Comparison of ENCODE assay signal across 15 cellular contexts in genomic region chr22:47198801-47199251, GRCh38.
"Had no signal": no experiment of that assay in that cellular context is flagged by ENCODE, and none has a peak within 500 bp of the region (broad histone marks: within the 10 kb centered on the region; RNA-seq: fewer than 3 reads in every experiment).

No MANE protein-coding gene starts in this region.

- H3K4me3 ChIP-seq: cardiac muscle cell, mucosa of descending colon, ovary, skin epidermis had no signal

- H3K9me3 Mint-ChIP-seq: activated naive CD4-positive, alpha-beta T cell treated with anti-CD3 and anti-CD28 coated beads for 36 hours; activated T-cell treated with anti-CD3 and anti-CD28 coated beads, Interleukin-2, amount 50 U/mL, for 4 hours; effector memory CD8-positive, alpha-beta T cell; stimulated activated memory B cell treated with anti-CD40 and anti-IgM and Interleukin-4, amounts not matched to agents 10 μg/mL and 1 μg/mL and 100 μg/mL, for 72 hours had no signal

- H3K27me3 ChIP-seq: cardiac muscle cell, ovary had no signal

- DNase-seq: activated CD4-positive, CD25-positive, alpha-beta regulatory T cell treated with anti-CD3 and anti-CD28 coated beads, Interleukin-2, amount 50 U/mL, for 72 hours; activated naive CD4-positive, alpha-beta T cell treated with anti-CD3 and anti-CD28 coated beads for 36 hours; activated T-cell treated with anti-CD3 and anti-CD28 coated beads, Interleukin-2, amount 50 U/mL, for 4 hours; cortex of kidney; effector memory CD8-positive, alpha-beta T cell; hippocampal formation; mammary epithelial cell; mucosa of descending colon; nephron progenitor cell; retina had no signal

- H3K36me3 Mint-ChIP-seq: stimulated activated memory B cell treated with anti-CD40 and anti-IgM and Interleukin-4, amounts not matched to agents 10 μg/mL and 1 μg/mL and 100 μg/mL, for 72 hours had no signal

- H3K4me3 Mint-ChIP-seq: activated naive CD4-positive, alpha-beta T cell treated with anti-CD3 and anti-CD28 coated beads for 36 hours; activated T-cell treated with anti-CD3 and anti-CD28 coated beads, Interleukin-2, amount 50 U/mL, for 4 hours; effector memory CD8-positive, alpha-beta T cell; nephron progenitor cell; stimulated activated memory B cell treated with anti-CD40 and anti-IgM and Interleukin-4, amounts not matched to agents 10 μg/mL and 1 μg/mL and 100 μg/mL, for 72 hours; type B pancreatic cell had no signal

- H3K9me3 ChIP-seq: mucosa of descending colon, ovary had no signal

- H3K36me3 ChIP-seq: cardiac muscle cell, ovary had no signal

- H3K27ac Mint-ChIP-seq: activated naive CD4-positive, alpha-beta T cell treated with anti-CD3 and anti-CD28 coated beads for 36 hours; effector memory CD8-positive, alpha-beta T cell; nephron progenitor cell; stimulated activated memory B cell treated with anti-CD40 and anti-IgM and Interleukin-4, amounts not matched to agents 10 μg/mL and 1 μg/mL and 100 μg/mL, for 72 hours; type B pancreatic cell had no signal

- ATAC-seq: activated T-cell treated with anti-CD3 and anti-CD28 coated beads, Interleukin-2, amount 50 U/mL, for 4 hours; effector memory CD8-positive, alpha-beta T cell; stimulated activated memory B cell treated with anti-CD40 and anti-IgM and Interleukin-4, amounts not matched to agents 10 μg/mL and 1 μg/mL and 100 μg/mL, for 72 hours had no signal

- H3K27me3 Mint-ChIP-seq: stimulated activated memory B cell treated with anti-CD40 and anti-IgM and Interleukin-4, amounts not matched to agents 10 μg/mL and 1 μg/mL and 100 μg/mL, for 72 hours; type B pancreatic cell had no signal

- H3K4me1 Mint-ChIP-seq: nephron progenitor cell; stimulated activated memory B cell treated with anti-CD40 and anti-IgM and Interleukin-4, amounts not matched to agents 10 μg/mL and 1 μg/mL and 100 μg/mL, for 72 hours had no signal

- H3K27ac ChIP-seq: cardiac muscle cell, ovary, skin epidermis had no signal
